In the genomic region with DNA sequence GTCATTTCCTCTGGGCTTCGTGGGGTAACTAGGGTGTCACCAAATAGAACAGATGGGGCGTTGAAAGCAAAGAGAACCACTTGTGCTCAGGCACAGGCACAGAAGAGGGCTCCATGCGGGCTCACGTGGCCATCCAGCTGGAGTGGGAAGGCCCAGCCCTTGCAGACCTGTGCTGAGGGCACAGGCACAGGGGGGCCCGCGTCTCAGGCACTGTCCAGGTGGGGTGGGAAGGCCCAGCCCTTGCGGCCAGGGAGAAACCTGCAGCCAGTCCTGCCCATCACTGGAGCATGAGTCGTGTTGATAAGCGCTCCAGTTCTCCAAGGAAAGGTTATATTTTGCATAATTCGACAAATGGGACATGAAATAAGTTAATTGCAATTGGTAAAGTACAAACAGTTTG, we compare ENCODE assay signal across 21 cellular contexts. TPM values are rescaled to one million over a fixed set of nuclear protein-coding genes. Genes with fewer than 3 reads are reported as not detected.
DNase-seq lines count a peak whose midpoint lies in the region; ATAC-seq, FAIRE-seq and TF ChIP-seq lines count a peak whose summit lies in the region.
"Had no signal": no experiment of that assay in that cellular context is flagged by ENCODE, and none has a peak within 500 bp of the region (broad histone marks: within the 10 kb centered on the region; RNA-seq: fewer than 3 reads in every experiment).

No MANE protein-coding gene starts in this region.

- POLR2A ChIA-PET in HepG2 (lab: Yijun Ruan, JAX): no interaction called here

- TF ChIP-seq POLR2A in HepG2 (IDR thresholded peaks at IDR 0.05; ENCODE audit: insufficient read depth in 1 of 2, low read depth in 2 of 2, low read length in 2 of 2) (no peak), right lobe of liver (IDR thresholded peaks at IDR 0.05) (no peak)

- H2BK5ac ChIP-seq in trophoblast cell (ENCODE audit: low read depth, low read length, poor library complexity): no peak overlapping the region

- peak overlapping the region; percentile 5; the same call in 1 of the 2 replicates for H3K4me2 ChIP-seq in HepG2 (ENCODE audit: low read depth, low read length)
- H3K4me2 ChIP-seq in trophoblast cell (ENCODE audit: low read length): no peak overlapping the region
- H3K4me2 ChIP-seq: BLaER1 had no signal

- H3K36me3 ChIP-seq in HepG2 (replicated peaks in 1 of 2; ENCODE audit: control insufficient read depth in 1 of 2, insufficient read depth in 2 of 2, low read length in 2 of 2): no peaks in the 10 kb centered on the region
- H3K36me3 ChIP-seq in right lobe of liver: no peaks in the 10 kb centered on the region
- H3K36me3 ChIP-seq in trophoblast cell (ENCODE audit: control insufficient read depth in 1 of 2, insufficient read depth in 2 of 2, low read length in 2 of 2): no peaks in the 10 kb centered on the region
- H3K36me3 ChIP-seq: BLaER1 had no signal

- no peak overlapping the region for H4K8ac ChIP-seq in trophoblast cell (ENCODE audit: low read depth, low read length)

- H2AK5ac ChIP-seq in trophoblast cell (ENCODE audit: low read length): no peak overlapping the region

- TF ChIP-seq EP300 in HepG2 (IDR thresholded peaks at IDR 0.05; ENCODE audit: low read depth in 2 of 2, low read length in 2 of 2) (no peak), HepG2 (CRISPR knock-in tag; IDR thresholded peaks at IDR 0.05; ENCODE audit: borderline replicate concordance) (no peak)

- H3K79me2 ChIP-seq in HepG2 (ENCODE audit: insufficient read depth, low read length) (no peaks in the 10 kb centered on the region), trophoblast cell (ENCODE audit: control insufficient read depth, insufficient read depth, low read length, poor library complexity) (no peaks in the 10 kb centered on the region)

- H3K4me1 ChIP-seq in HepG2 (ENCODE audit: insufficient read depth, low read length): peaks cover 23% of the 10 kb centered on the region
- no peaks in the 10 kb centered on the region for H3K4me1 ChIP-seq in right lobe of liver
- H3K4me1 ChIP-seq in trophoblast cell (ENCODE audit: control insufficient read depth in 1 of 2, insufficient read depth in 2 of 2, low read length in 2 of 2): peaks cover 0 to 13% of the 10 kb centered on the region in 2 experiments
- H3K4me1 ChIP-seq: BLaER1 had no signal

- ATAC-seq in HepG2: peak; percentile 34; the same call in 2 of the 3 replicates
- no peak for ATAC-seq in right lobe of liver
- ATAC-seq in esophagus mucosa: peak; percentile 13
- ATAC-seq in Right ventricle myocardium superior (ENCODE audit: poor library complexity): no peak
- ATAC-seq: GM12878, HCT116 had no signal

- no peak overlapping the region for H3K4ac ChIP-seq in trophoblast cell (ENCODE audit: low read depth, low read length)

- no peak for TF ChIP-seq CTCF in HepG2 (CRISPR knock-in tag; IDR thresholded peaks at IDR 0.05)
- no peak for TF ChIP-seq CTCF in right lobe of liver (IDR thresholded peaks at IDR 0.05)

- in situ Hi-C loops in HepG2 (cut with HindIII; ENCODE audit: extremely low pct_ligation_motif_present, low pct_unique_long_range_greater_than_20kb): no loop called here

- no peak for TF ChIP-seq RAD21 in HepG2 (CRISPR knock-in tag; IDR thresholded peaks at IDR 0.05)

- H3K9ac ChIP-seq in HepG2 (ENCODE audit: insufficient read depth, low read depth, low read length) (no peak overlapping the region), trophoblast cell (ENCODE audit: low read length) (no peak overlapping the region)
- H3K9ac ChIP-seq: BLaER1 had no signal

- H3K79me1 ChIP-seq in trophoblast cell (ENCODE audit: low read length): no peaks in the 10 kb centered on the region

- H3K23ac ChIP-seq in trophoblast cell (ENCODE audit: low read length): no peak overlapping the region

- H4K20me1 ChIP-seq in HepG2 (ENCODE audit: insufficient read depth, low read length): no peaks in the 10 kb centered on the region
- H4K20me1 ChIP-seq: BLaER1 had no signal

- DNase-seq in HepG2 (ENCODE audit: low spot score): no peak
- DNase-seq in right lobe of liver: no peak
- peak; percentile 49 to 59 for DNase-seq in trophoblast cell
- DNase-seq in Right ventricle myocardium superior: no peak
- DNase-seq in middle frontal gyrus (ENCODE audit: extremely low spot score, low spot score): no peak
- DNase-seq in NK-92 treated with Interleukin-12 subunit alpha and Interleukin-12 subunit beta, amount 100 ng/mL, for 24 hours (lab: John Stamatoyannopoulos, UW): no peak
- DNase-seq: 8988T; Calu3; CD4-positive, alpha-beta memory T cell; DND-41; EL; GOT3; H7; HFFc6 had no signal

- CTCF ChIA-PET in HepG2 (lab: Yijun Ruan, JAX; ENCODE audit: low intra/inter-chr PET ratio, low total read pairs): no interaction called here

- H4K12ac ChIP-seq in trophoblast cell (ENCODE audit: low read depth, low read length): no peak overlapping the region

- H3K18ac ChIP-seq in trophoblast cell (ENCODE audit: low read length): no peak overlapping the region

- no peak for FAIRE-seq in HepG2 (lab: Jason Lieb, UNC)
- FAIRE-seq: GM12878, HTR-8/SVneo had no signal

- intact Hi-C loops in HepG2 (cut with micrococcal nuclease; ENCODE audit: unreplicated experiment): no loop called here
- intact Hi-C loops in right lobe of liver (cut with DNase I): no loop called here
- intact Hi-C loops in Right ventricle myocardium superior (cut with DNase I): no loop called here

- no TSS peak for BruUV-seq in HepG2 (replicated peaks; lab: Mats Ljungman, UMichigan)

- H3K27me3 ChIP-seq in HepG2 (ENCODE audit: control insufficient read depth in 1 of 2, insufficient read depth in 2 of 2, low read length in 2 of 2) (peaks cover 7 to 23% of the 10 kb centered on the region in 2 experiments), right lobe of liver (no peaks in the 10 kb centered on the region), trophoblast cell (ENCODE audit: insufficient read depth, low read length) (no peaks in the 10 kb centered on the region)
- H3K27me3 ChIP-seq: BLaER1 had no signal

- H4K91ac ChIP-seq in trophoblast cell (ENCODE audit: low read depth, low read length): no peak overlapping the region

- no peak overlapping the region for H3K4me3 ChIP-seq in HepG2 (replicated peaks in 1 of 3; ENCODE audit: insufficient read depth in 1 of 3, low read depth in 2 of 3, low read length in 3 of 3)
- H3K4me3 ChIP-seq in right lobe of liver: no peak overlapping the region
- H3K4me3 ChIP-seq in trophoblast cell (ENCODE audit: low read depth, low read length): no peak overlapping the region
- H3K4me3 ChIP-seq: BLaER1, GM12878 had no signal

- H3K14ac ChIP-seq in trophoblast cell (ENCODE audit: low read length): no peak overlapping the region

- no peak overlapping the region for H2AFZ ChIP-seq in HepG2 (ENCODE audit: low read length)
- no peak overlapping the region for H2AFZ ChIP-seq in trophoblast cell (ENCODE audit: insufficient read depth, low read length, poor library complexity)

- no peak overlapping the region for H3K27ac ChIP-seq in HepG2 (ENCODE audit: extremely low read length, insufficient read depth, low read length)
- H3K27ac ChIP-seq in right lobe of liver: no peak overlapping the region
- no peak overlapping the region for H3K27ac ChIP-seq in trophoblast cell (ENCODE audit: low read depth, low read length)
- H3K27ac ChIP-seq: BLaER1 had no signal

- H2BK12ac ChIP-seq in trophoblast cell (ENCODE audit: low read length): no peak overlapping the region

- no peak overlapping the region for H2BK120ac ChIP-seq in trophoblast cell (ENCODE audit: insufficient read depth, low read length, poor library complexity)

- H3K9me3 ChIP-seq in HepG2 (ENCODE audit: low read length) (no peaks in the 10 kb centered on the region), right lobe of liver (no peaks in the 10 kb centered on the region), trophoblast cell (ENCODE audit: insufficient read depth, low read depth, low read length) (no peaks in the 10 kb centered on the region)
- H3K9me3 ChIP-seq: BLaER1 had no signal

- WGBS in HepG2 (ENCODE audit: low lambda C conversion rate): 47% methylated on average over 8 of the region's 10 CpGs
- WGBS in right lobe of liver (ENCODE audit: insufficient coverage, low coverage, low lambda C conversion rate, missing lambda C conversion rate): 74% methylated on average over 9 of the region's 10 CpGs
- no CpG with 5 or more reads among the region's 10 CpGs for WGBS in trophoblast cell (ENCODE audit: extremely low coverage, insufficient coverage, insufficient read length)

TF ChIP-seq in HepG2, 621 proteins besides CTCF, POLR2A, EP300 and RAD21 (continues in another document):
- no peak for TF ChIP-seq ZNF790 (CRISPR knock-in tag; IDR thresholded peaks at IDR 0.05; ENCODE audit: borderline replicate concordance)
- TF ChIP-seq SP140L (CRISPR knock-in tag; IDR thresholded peaks at IDR 0.05; ENCODE audit: borderline replicate concordance): no peak
- no peak for TF ChIP-seq ZNF703 (CRISPR knock-in tag; IDR thresholded peaks at IDR 0.05; ENCODE audit: borderline replicate concordance)
- no peak for TF ChIP-seq ERF (CRISPR knock-in tag; IDR thresholded peaks at IDR 0.05)

RNA-seq across cellular contexts. Expression of a gene that starts 57.5 kb away (rescaled TPM):
- total RNA-seq in HepG2 (2016; rRNA removed; fragmentation: Illumina TruSeq; extraction: Trizol) (3.2 and 4.7 TPM in 2 replicates), right lobe of liver (10 to 100 TPM; 10.4 to 15.5 (median 13.5) TPM), esophagus mucosa (0.08 TPM), Right ventricle myocardium superior (not detected)
- 3.1 and 3.7 TPM in 2 replicates for total RNA-seq in HepG2 (2016; cell fraction: cytosol; rRNA removed; fragmentation: Illumina TruSeq; extraction: Trizol; ENCODE audit: low read depth)
- 3.2 and 5.3 TPM in 2 replicates for total RNA-seq in HepG2 (2016; cell fraction: insoluble cytoplasmic fraction; rRNA removed; fragmentation: Illumina TruSeq; extraction: Trizol)
- 3.7 and 4.3 TPM in 2 replicates for total RNA-seq in HepG2 (2016; cell fraction: membrane; rRNA removed; fragmentation: Illumina TruSeq; extraction: Trizol)
- total RNA-seq in HepG2 (2016; cell fraction: nucleus; rRNA removed; fragmentation: Illumina TruSeq; extraction: Trizol): 5.8 and 6.1 TPM in 2 replicates
- polyA plus RNA-seq in HepG2 (2011; rRNA removed): 8.3 and 8.8 TPM in 2 replicates
- 6.3 and 6.8 TPM in 2 replicates for polyA plus RNA-seq in HepG2 (2011; cell fraction: cytosol; rRNA removed)
- 13.7 and 17.8 TPM in 2 replicates for polyA plus RNA-seq in HepG2 (2011; cell fraction: nucleus; rRNA removed)
- 2.7 and 5.6 TPM in 2 replicates for polyA plus RNA-seq in HepG2 (2012)
- 2.4 and 3.1 TPM in 2 replicates for polyA plus RNA-seq in HepG2 (2016; cell fraction: cytosol; fragmentation: Illumina TruSeq; extraction: Trizol; ENCODE audit: low read depth)
- polyA plus RNA-seq in HepG2 (2016; cell fraction: insoluble cytoplasmic fraction; fragmentation: Illumina TruSeq; extraction: Trizol; ENCODE audit: low read depth): 3.4 and 3.9 TPM in 2 replicates
- 3.1 and 3.4 TPM in 2 replicates for polyA plus RNA-seq in HepG2 (2016; cell fraction: membrane; fragmentation: Illumina TruSeq; extraction: Trizol; ENCODE audit: low read depth)
- 7.4 and 7.6 TPM in 2 replicates for polyA plus RNA-seq in HepG2 (2016; cell fraction: nucleus; fragmentation: Illumina TruSeq; extraction: Trizol; ENCODE audit: insufficient read depth, low read depth)
- polyA minus RNA-seq in HepG2 (2011; rRNA and poly(A)+ RNA removed; ENCODE audit: low replicate concordance): 0.12 and 15.3 TPM in 2 replicates
- 2.7 and 2.9 TPM in 2 replicates for polyA minus RNA-seq in HepG2 (2011; cell fraction: cytosol; rRNA and poly(A)+ RNA removed)
- 5.5 and 6.8 TPM in 2 replicates for polyA minus RNA-seq in HepG2 (2011; cell fraction: nucleus; rRNA and poly(A)+ RNA removed)
- 0.10 TPM in 2 replicates for polyA plus RNA-seq in trophoblast cell (2013)
- total RNA-seq: H7, HFFc6 had no signal
- polyA plus RNA-seq: AG04450; CD14-positive monocyte; CD4-positive, alpha-beta memory T cell; GM12878 had no signal

Comparison
In these comparisons a context has a peak if more than half of its experiments do, and no peak if none do; other contexts are left out.
1. ATAC-seq: peak in HepG2 (single experiment) and esophagus mucosa (single experiment); none in right lobe of liver (0 of 4) and Right ventricle myocardium superior (single experiment).
2. DNase-seq: peak in trophoblast cell (2 of 2); none in HepG2 (single experiment), right lobe of liver (0 of 3), Right ventricle myocardium superior (single experiment), middle frontal gyrus (single experiment) and NK-92 treated with Interleukin-12 subunit alpha and Interleukin-12 subunit beta, amount 100 ng/mL, for 24 hours (single experiment).